In genomic region chr11:1763796-1764661, GRCh38 we compare ENCODE assay signal across 8 cellular contexts. TPM values are rescaled to one million over a fixed set of nuclear protein-coding genes. Genes with fewer than 3 reads are reported as not detected.
DNase-seq lines count a peak whose midpoint lies in the region; ATAC-seq, FAIRE-seq and TF ChIP-seq lines count a peak whose summit lies in the region.

Gene CTSD, minus strand, starts transcription at chr11:1763927. Its CDS starts 68 bp downstream, at chr11:1763859.

- H3K36me3 ChIP-seq in Karpas-422 (ENCODE audit: insufficient read depth, low read length) (no peaks in the 10 kb centered on the region), pancreas (peaks cover 7 to 19% (median 14%) of the 10 kb centered on the region in 3 donors), thymus (ENCODE audit: control insufficient read depth, insufficient read depth) (peaks cover 17% of the 10 kb centered on the region)

- H3K27ac ChIP-seq in Karpas-422 (ENCODE audit: low read length) (no peak within 1 kb of the TSS), pancreas (peak within 1 kb of the TSS; percentile 69 to 93 (median 88)), thymus (ENCODE audit: low read depth) (peak within 1 kb of the TSS; percentile 68)

- H3K4me3 ChIP-seq in Karpas-422 (ENCODE audit: low read length): peak within 1 kb of the TSS; percentile 82
- peak within 1 kb of the TSS; percentile 92 to 100 (median 100) for H3K4me3 ChIP-seq in pancreas
- peak within 1 kb of the TSS; percentile 88 for H3K4me3 ChIP-seq in thymus (ENCODE audit: low read length)

- no peaks in the 10 kb centered on the region for H3K9me2 ChIP-seq in Karpas-422 (replicated peaks; ENCODE audit: insufficient read depth, low read length)

- no peak for FAIRE-seq in pancreas (lab: Jason Lieb, UNC)

- peaks cover 9% of the 10 kb centered on the region for H3K79me2 ChIP-seq in Karpas-422 (ENCODE audit: low read length)

- H3K36me3 Mint-ChIP-seq in activated naive CD4-positive, alpha-beta T cell treated with anti-CD3 and anti-CD28 coated beads, Interleukin-2, amount 50 U/mL, for 72 hours: no peaks in the 10 kb centered on the region

- TF ChIP-seq CTCF in pancreas (IDR thresholded peaks at IDR 0.05): no peak

- H4K20me1 ChIP-seq in Karpas-422 (ENCODE audit: insufficient read depth, low read depth, low read length): no peaks in the 10 kb centered on the region

- H3K9me3 ChIP-seq in Karpas-422 (ENCODE audit: low read length): no peaks in the 10 kb centered on the region
- H3K9me3 ChIP-seq in pancreas: no peaks in the 10 kb centered on the region
- no peaks in the 10 kb centered on the region for H3K9me3 ChIP-seq in thymus (ENCODE audit: control insufficient read depth)

- peak within 1 kb of the TSS; percentile 84 for H3K9ac ChIP-seq in Karpas-422 (ENCODE audit: low read length)

- H2AFZ ChIP-seq in Karpas-422 (ENCODE audit: low read length): peak within 1 kb of the TSS; percentile 86

- intact Hi-C loops in head of caudate nucleus (cut with DNase I): no loop called here
- intact Hi-C loops in pancreas (cut with DNase I): no loop called here

- no peaks in the 10 kb centered on the region for H3K9me3 Mint-ChIP-seq in activated naive CD4-positive, alpha-beta T cell treated with anti-CD3 and anti-CD28 coated beads, Interleukin-2, amount 50 U/mL, for 72 hours

- H3K4me1 ChIP-seq in Karpas-422 (ENCODE audit: low read length): peaks cover 16% of the 10 kb centered on the region
- H3K4me1 ChIP-seq in pancreas: peaks cover 9 to 24% (median 15%) of the 10 kb centered on the region in 3 donors
- H3K4me1 ChIP-seq in thymus (ENCODE audit: control insufficient read depth, insufficient read depth, low read length): peaks cover 22% of the 10 kb centered on the region

- peak within 1 kb of the TSS; percentile 90 to 96 for H3K27ac Mint-ChIP-seq in activated naive CD4-positive, alpha-beta T cell treated with anti-CD3 and anti-CD28 coated beads, Interleukin-2, amount 50 U/mL, for 72 hours

- peak within 1 kb of the TSS; percentile 99 for H3K4me2 ChIP-seq in Karpas-422 (ENCODE audit: low read depth, low read length, poor library complexity, severe bottlenecking)

- peak; percentile 54 for ATAC-seq in GM21576 (IDR thresholded peaks at IDR 0.05; ENCODE audit: unreplicated experiment)
- peak; percentile 90 for ATAC-seq in activated naive CD4-positive, alpha-beta T cell treated with anti-CD3 and anti-CD28 coated beads, Interleukin-2, amount 50 U/mL, for 72 hours
- peak; percentile 78 to 91 (median 87) for ATAC-seq in pancreas

- DNase-seq in Daoy (ENCODE audit: low read depth) (peak; percentile 89), Karpas-422 (peak; percentile 95), SKM-1 treated with dmso at 0.1 percent for 144 hours (lab: John Stamatoyannopoulos, UW; ENCODE audit: unreplicated experiment) (peak; percentile 53), head of caudate nucleus (peak; percentile 79 to 97 (median 93)), pancreas (peak; percentile 84 to 99 (median 92))
- DNase-seq in activated naive CD4-positive, alpha-beta T cell treated with anti-CD3 and anti-CD28 coated beads, Interleukin-2, amount 50 U/mL, for 72 hours (ENCODE audit: low spot score in 2 of 2): peak; percentile 89 to 96

- WGBS in pancreas, 2 donors: 1 to 4% methylated on average over 24 to 85 of the region's 85 CpGs
- WGBS in thymus: 5% methylated on average over 85 of the region's 85 CpGs

- H3K27me3 ChIP-seq in Karpas-422 (ENCODE audit: low read length): no peaks in the 10 kb centered on the region
- H3K27me3 ChIP-seq in pancreas: no peaks in the 10 kb centered on the region
- H3K27me3 ChIP-seq in thymus (ENCODE audit: control insufficient read depth, insufficient read depth): no peaks in the 10 kb centered on the region

RNA-seq across cellular contexts. Expression of gene CTSD, which starts in this region (rescaled TPM):
- 128 and 157 TPM in 2 replicates for total RNA-seq in Daoy (2014; rRNA removed; shearing (Covaris generic))
- 26.1 and 52.8 TPM in 2 replicates for total RNA-seq in Karpas-422 (2014; rRNA removed; shearing (Covaris generic); ENCODE audit: low replicate concordance)
- 10 to 100 TPM; 47.2 to 55.7 TPM for total RNA-seq in activated naive CD4-positive, alpha-beta T cell treated with anti-CD3 and anti-CD28 coated beads, Interleukin-2, amount 50 U/mL, for 72 hours
- 100 to 1,000 TPM; 231 to 596 (median 310) TPM for total RNA-seq in pancreas
- 100 to 1,000 TPM; 279 to 422 TPM for polyA plus RNA-seq in pancreas
- polyA plus RNA-seq in thymus: 487 TPM
